Comparison of ENCODE assay signal across 14 cellular contexts in the genomic region with DNA sequence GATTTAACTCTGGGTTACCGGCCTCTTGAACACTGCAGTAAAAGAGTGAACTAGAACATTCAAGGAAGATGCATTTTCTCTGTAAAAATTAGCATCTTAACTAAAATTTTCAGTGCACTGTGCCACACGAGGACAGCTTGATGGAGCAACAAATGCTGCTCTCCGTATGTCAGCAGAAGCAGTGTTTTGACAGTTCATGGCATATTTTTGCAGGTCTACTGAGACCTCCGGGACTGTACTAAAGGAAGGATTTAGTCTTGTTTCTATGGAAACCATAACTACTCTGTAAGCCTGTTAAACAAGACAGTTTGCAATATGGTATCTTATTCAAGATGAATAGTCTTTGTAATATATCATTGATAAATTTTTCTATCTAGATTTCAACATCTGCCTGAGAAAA.
DNase-seq lines count a peak whose midpoint lies in the region; TF ChIP-seq lines count a peak whose summit lies in the region.
"Had no signal": no experiment of that assay in that cellular context is flagged by ENCODE, and none has a peak within 500 bp of the region (broad histone marks: within the 10 kb centered on the region; RNA-seq: fewer than 3 reads in every experiment).

No MANE protein-coding gene starts in this region.

- DNase-seq in Ammon's horn (ENCODE audit: low spot score): peak; percentile 30
- peak; percentile 10 for DNase-seq in amniotic epithelial cell (ENCODE audit: low read depth)
- DNase-seq in inferior parietal cortex (ENCODE audit: extremely low spot score): peak; percentile 12
- peak; percentile 17 for DNase-seq in retinal pigment epithelial cell (ENCODE audit: low read depth)
- DNase-seq in NOMO-1 treated with dmso at 0.1 percent for 144 hours (lab: John Stamatoyannopoulos, UW; ENCODE audit: unreplicated experiment): no peak
- DNase-seq in erythroblast (lab: John Stamatoyannopoulos, UW): no peak
- no peak for DNase-seq in NOMO-1 treated with DMSO at 0.1 percent for 48 hours (lab: John Stamatoyannopoulos, UW; ENCODE audit: unreplicated experiment)
- DNase-seq: AML-193; CD4-positive, CD25-positive, alpha-beta regulatory T cell; DMS79; GOT3; H9 had no signal

- TF ChIP-seq POLR2A in erythroblast (IDR thresholded peaks at IDR 0.05; ENCODE audit: low read length): no peak

- TF ChIP-seq CTCF in retinal pigment epithelial cell (conservative IDR thresholded peaks at IDR 0.05; ENCODE audit: low read depth, low read length): no peak

- H3K4me3 ChIP-seq in retinal pigment epithelial cell (ENCODE audit: low read length): no peak overlapping the region
- H3K4me3 ChIP-seq: BLaER1 treated with 17β-estradiol and CSF1 and Interleukin-3, amounts not matched to agents 10 nM and 100 nM; K562 had no signal

Comparison
In these comparisons a context has a peak if more than half of its experiments do, and no peak if none do; other contexts are left out.
1. DNase-seq: peak in Ammon's horn (single experiment), amniotic epithelial cell (single experiment), inferior parietal cortex (single experiment) and retinal pigment epithelial cell (single experiment); none in NOMO-1 treated with dmso at 0.1 percent for 144 hours (single experiment), erythroblast (0 of 2) and NOMO-1 treated with DMSO at 0.1 percent for 48 hours (single experiment).